In genomic region chr11:33060271-33060670, GRCh38 we compare ENCODE assay signal across 17 cellular contexts. TPM values are rescaled to one million over a fixed set of nuclear protein-coding genes. Genes with fewer than 3 reads are reported as not detected.
A peak's percentile ranks its signal among the peaks of the same experiment; 100 is the strongest.
DNase-seq lines count a peak whose midpoint lies in the region; ATAC-seq and TF ChIP-seq lines count a peak whose summit lies in the region.
"Had no signal": no experiment of that assay in that cellular context is flagged by ENCODE, and none has a peak within 500 bp of the region (broad histone marks: within the 10 kb centered on the region; RNA-seq: fewer than 3 reads in every experiment).

No MANE protein-coding gene starts in this region.

- no peak overlapping the region for H2AK5ac ChIP-seq in H9 (ENCODE audit: insufficient read length, low read length)

- no peaks in the 10 kb centered on the region for H4K20me1 ChIP-seq in H9 (ENCODE audit: control insufficient read depth, insufficient read depth, insufficient read length)

- no peak overlapping the region for H2BK15ac ChIP-seq in H9 (ENCODE audit: low read depth, low read length)

- H3K9ac ChIP-seq in H9 (ENCODE audit: extremely low read depth, insufficient read length, low read length): no peak overlapping the region
- no peak overlapping the region for H3K9ac ChIP-seq in mucosa of rectum (ENCODE audit: low read depth in 1 of 2, low read length in 2 of 2)

- H3K27me3 Mint-ChIP-seq in H9 (ENCODE audit: low read depth) (no peaks in the 10 kb centered on the region), WTC11 (ENCODE audit: low read depth) (no peaks in the 10 kb centered on the region)
- H3K27me3 Mint-ChIP-seq: activated CD4-positive, alpha-beta T cell treated with anti-CD3 and anti-CD28 coated beads, Interleukin-2, amount 10 ng/mL, durations not matched to agents 24 days and 14 days had no signal

- WGBS in H9 (ENCODE audit: extremely low coverage, insufficient read length, low lambda C conversion rate): no CpG with 5 or more reads among the region's 3 CpGs

- H3K18ac ChIP-seq in H9 (ENCODE audit: insufficient read length, low read depth, low read length): no peak overlapping the region

- H3K9me3 ChIP-seq in A673 (ENCODE audit: low read depth, low read length, poor library complexity, severe bottlenecking) (no peaks in the 10 kb centered on the region), H9 (ENCODE audit: control insufficient read depth, low read depth, low read length) (no peaks in the 10 kb centered on the region), mucosa of rectum (ENCODE audit: control insufficient read depth in 2 of 2, low read length in 2 of 2) (no peaks in the 10 kb centered on the region), gastrocnemius medialis (no peaks in the 10 kb centered on the region), upper lobe of right lung (no peaks in the 10 kb centered on the region)
- H3K9me3 ChIP-seq: lower lobe of right lung, neutrophil, testis had no signal

- H3K27ac ChIP-seq in A673 (ENCODE audit: low read depth, low read length, poor library complexity, severe bottlenecking) (peak overlapping the region; percentile 39), H9 (ENCODE audit: insufficient read length, low read depth, low read length) (no peak overlapping the region), mucosa of rectum (ENCODE audit: low read depth in 2 of 2, low read length in 2 of 2) (peak overlapping the region; percentile 58 to 75), gastrocnemius medialis (no peak overlapping the region), upper lobe of right lung (no peak overlapping the region)
- H3K27ac ChIP-seq: lower lobe of right lung, neutrophil, testis had no signal

- H4K8ac ChIP-seq in H9 (replicated peaks; ENCODE audit: insufficient read length, low read depth, low read length): no peak overlapping the region

- H3T11ph ChIP-seq in H9 (ENCODE audit: low read length): no peak overlapping the region

- CTCF ChIA-PET in A673 (lab: Charles Lee) (interaction anchor here (0.5 to 0.8 kb wide), 2 partner anchors 18 to 35 kb away, joined by 3 to 4 read pairs; no protein-coding TSS in a partner anchor), WTC11 (lab: Charles Lee) (interaction anchor here (0.7 to 1.1 kb wide), 3 partner anchors 21 to 251 kb away, joined by 3 read pairs; partner anchors contain the start of gene DEPDC7)

- POLR2A ChIA-PET in A673 (lab: Charles Lee; ENCODE audit: low non-redundant PET): no interaction called here
- POLR2A ChIA-PET in WTC11 (lab: Charles Lee): interaction anchor here (0.6 kb wide), 1 partner anchor 45 kb away, joined by 4 read pairs; no protein-coding TSS in a partner anchor

- H3K36me3 ChIP-seq in A673 (ENCODE audit: insufficient read depth, low read length, poor library complexity, severe bottlenecking): no peaks in the 10 kb centered on the region
- peaks cover 15 to 28% of the 10 kb centered on the region in 2 donors for H3K36me3 ChIP-seq in mucosa of rectum (ENCODE audit: control insufficient read depth in 2 of 2, insufficient read depth in 2 of 2, low read length in 2 of 2)
- H3K36me3 ChIP-seq in gastrocnemius medialis: peaks cover 0 to 39% of the 10 kb centered on the region in 2 donors
- H3K36me3 ChIP-seq in upper lobe of right lung: peaks cover 65% of the 10 kb centered on the region

- no peak for DNase-seq in A673 (ENCODE audit: low spot score)
- no peak for DNase-seq in H9
- DNase-seq in WTC11 (ENCODE audit: low spot score): no peak
- no peak for DNase-seq in gastrocnemius medialis
- no peak for DNase-seq in activated CD4-positive, alpha-beta T cell treated with anti-CD3 and anti-CD28 coated beads, Interleukin-2, amount 50 U/mL, for 4 hours
- DNase-seq in upper lobe of right lung: no peak
- DNase-seq in activated CD4-positive, CD25-positive, alpha-beta regulatory T cell (lab: John Stamatoyannopoulos, UW): no peak
- DNase-seq: activated CD4-positive, alpha-beta T cell treated with anti-CD3 and anti-CD28 coated beads, Interleukin-2, amount 10 ng/mL, durations not matched to agents 24 days and 14 days; amygdala; DMS153; lower lobe of right lung; stimulated activated CD4-positive, alpha-beta T cell treated with anti-CD3 and anti-CD28 coated beads, Interleukin-12 subunit alpha, Interleukin-12 subunit beta, amount 100 ng/mL, for 4 hours; T-helper 2 cell; testis had no signal

- no peak overlapping the region; the same call in 1 of the 2 replicates for H3K14ac ChIP-seq in H9 (ENCODE audit: insufficient read depth, low read length)

- H2BK12ac ChIP-seq in H9 (ENCODE audit: insufficient read length, low read depth, low read length): no peak overlapping the region

- H4K5ac ChIP-seq in H9 (ENCODE audit: insufficient read length, low read depth, low read length): no peak overlapping the region

- BruUV-seq in A673 (replicated peaks; lab: Mats Ljungman, UMichigan): no TSS peak

- no peak overlapping the region for H2BK120ac ChIP-seq in H9 (ENCODE audit: low read depth, low read length, poor library complexity, severe bottlenecking)

- H3K4me3 ChIP-seq in A673 (ENCODE audit: low read depth, low read length, poor library complexity, severe bottlenecking): no peak overlapping the region
- H3K4me3 ChIP-seq in mucosa of rectum (ENCODE audit: low read length in 2 of 2): no peak overlapping the region
- no peak overlapping the region for H3K4me3 ChIP-seq in gastrocnemius medialis
- no peak overlapping the region for H3K4me3 ChIP-seq in upper lobe of right lung
- H3K4me3 ChIP-seq: lower lobe of right lung, testis had no signal

- H3K4me1 ChIP-seq in A673 (ENCODE audit: insufficient read depth, low read length, poor library complexity, severe bottlenecking): peaks cover 79% of the 10 kb centered on the region
- H3K4me1 ChIP-seq in H9 (ENCODE audit: insufficient read depth, low read length): no peaks in the 10 kb centered on the region; the same call in 1 of the 2 replicates
- H3K4me1 ChIP-seq in mucosa of rectum (ENCODE audit: control insufficient read depth in 2 of 2, insufficient read depth in 2 of 2, low read length in 2 of 2): peaks cover 7 to 12% of the 10 kb centered on the region in 2 donors
- H3K4me1 ChIP-seq in gastrocnemius medialis: peaks cover 0 to 6% of the 10 kb centered on the region in 2 donors
- H3K4me1 ChIP-seq in upper lobe of right lung: no peaks in the 10 kb centered on the region
- H3K4me1 ChIP-seq: testis had no signal

- no peak overlapping the region for H2AFZ ChIP-seq in H9 (ENCODE audit: low read length)

- intact Hi-C loops in A673 (cut with micrococcal nuclease; ENCODE audit: unreplicated experiment): no loop called here
- intact Hi-C loops in gastrocnemius medialis (cut with DNase I; ENCODE audit: low total_unique reads): no loop called here
- intact Hi-C loops in upper lobe of right lung (cut with DNase I): loop anchor here (5.0 kb wide), 1 partner anchor 98 kb away; no protein-coding TSS in a partner anchor

- no peaks in the 10 kb centered on the region for H3K23me2 ChIP-seq in H9 (ENCODE audit: insufficient read length, low read depth, low read length, poor library complexity, severe bottlenecking)

- no peak overlapping the region for H3K56ac ChIP-seq in H9 (ENCODE audit: insufficient read length, low read depth, low read length)

- ATAC-seq in WTC11: no peak
- no peak for ATAC-seq in gastrocnemius medialis
- ATAC-seq in upper lobe of right lung: no peak
- ATAC-seq: lower lobe of right lung had no signal

- no peaks in the 10 kb centered on the region for H3K79me2 ChIP-seq in H9 (ENCODE audit: insufficient read depth, low read length)

- H3K27ac Mint-ChIP-seq in H9 (peak overlapping the region in 2 of 3 experiments; percentile 44 to 90; a peak in 4 of 7 replicates), WTC11 (peak overlapping the region; percentile 66)
- H3K27ac Mint-ChIP-seq: activated CD4-positive, alpha-beta T cell treated with anti-CD3 and anti-CD28 coated beads, Interleukin-2, amount 10 ng/mL, durations not matched to agents 24 days and 14 days; activated T-helper 2 cell treated with anti-CD3 and anti-CD28 coated beads, Interferon-gamma antibody, Interleukin-2, Interleukin-4, amounts not matched to agents 10 μg/mL and 5 μg/mL and 100 μg/mL, durations not matched to agents 14 hours and 24 hours and 36 hours had no signal

- H3K4me3 Mint-ChIP-seq in H9 (no peak overlapping the region), WTC11 (no peak overlapping the region)
- H3K4me3 Mint-ChIP-seq: activated CD4-positive, alpha-beta T cell treated with anti-CD3 and anti-CD28 coated beads, Interleukin-2, amount 10 ng/mL, durations not matched to agents 24 days and 14 days had no signal

- H3K4me1 Mint-ChIP-seq in H9 (peaks cover 20 to 28% of the 10 kb centered on the region in 2 experiments), WTC11 (peaks cover 34% of the 10 kb centered on the region)

- H3K4me2 ChIP-seq in H9 (ENCODE audit: insufficient read depth, insufficient read length, low read length): no peak overlapping the region

- in situ Hi-C loops in gastrocnemius medialis (cut with MboI; ENCODE audit: low sequenced_read_pairs in 4 of 4): loop anchor here (5.0 to 10.0 kb wide), 2 partner anchors 103 to 105 kb away; no protein-coding TSS in a partner anchor

- H2BK5ac ChIP-seq in H9 (ENCODE audit: insufficient read length, low read length): no peak overlapping the region

- H3K27me3 ChIP-seq in A673 (replicated peaks; ENCODE audit: insufficient read depth, low read depth, low read length, poor library complexity) (no peaks in the 10 kb centered on the region), H9 (ENCODE audit: insufficient read depth, low read length) (no peaks in the 10 kb centered on the region), mucosa of rectum (ENCODE audit: control insufficient read depth in 2 of 2, insufficient read depth in 2 of 2, low read length in 2 of 2) (no peaks in the 10 kb centered on the region), gastrocnemius medialis (no peaks in the 10 kb centered on the region), upper lobe of right lung (no peaks in the 10 kb centered on the region)
- H3K27me3 ChIP-seq: neutrophil, testis had no signal

- H3K79me1 ChIP-seq in H9 (ENCODE audit: insufficient read depth, low read depth, low read length, poor library complexity, severe bottlenecking): no peaks in the 10 kb centered on the region

- H3K4ac ChIP-seq in H9 (ENCODE audit: low read depth, low read length): no peak overlapping the region

- H3K9me3 Mint-ChIP-seq in H9 (no peaks in the 10 kb centered on the region), WTC11 (no peaks in the 10 kb centered on the region)
- H3K9me3 Mint-ChIP-seq: activated CD4-positive, alpha-beta T cell treated with anti-CD3 and anti-CD28 coated beads, Interleukin-2, amount 10 ng/mL, durations not matched to agents 24 days and 14 days; activated T-helper 2 cell treated with anti-CD3 and anti-CD28 coated beads, Interferon-gamma antibody, Interleukin-2, Interleukin-4, amounts not matched to agents 10 μg/mL and 5 μg/mL and 100 μg/mL, durations not matched to agents 14 hours and 24 hours and 36 hours had no signal

- TF ChIP-seq CTCF in A673 (conservative IDR thresholded peaks at IDR 0.05; ENCODE audit: low read depth, low read length) (no peak), H9 (conservative IDR thresholded peaks at IDR 0.05) (no peak), WTC11 (IDR thresholded peaks at IDR 0.05) (no peak), gastrocnemius medialis (IDR thresholded peaks at IDR 0.05 in 4 of 5, conservative IDR thresholded peaks at IDR 0.05 in 1 of 5) (no peak), upper lobe of right lung (IDR thresholded peaks at IDR 0.05) (no peak)

- H3K23ac ChIP-seq in H9 (ENCODE audit: insufficient read length, low read depth, low read length): no peak overlapping the region

- H2BK20ac ChIP-seq in H9 (ENCODE audit: low read depth, low read length, poor library complexity, severe bottlenecking): no peak overlapping the region

- TF ChIP-seq POLR2A in gastrocnemius medialis (IDR thresholded peaks at IDR 0.05): no peak

- H4K91ac ChIP-seq in H9 (ENCODE audit: insufficient read length, low read depth, low read length): no peak overlapping the region

- H3K36me3 Mint-ChIP-seq in H9 (ENCODE audit: insufficient read depth in 1 of 3, low read depth in 3 of 3): peaks cover 17 to 63% (median 45%) of the 10 kb centered on the region in 3 experiments; a peak in 6 of 7 replicates
- H3K36me3 Mint-ChIP-seq in WTC11: peaks cover 35% of the 10 kb centered on the region

RNA-seq across cellular contexts. Expression of gene TCP11L1, which starts 20.9 kb away (rescaled TPM):
- total RNA-seq in A673 (2021): 43.7 and 44.5 TPM in 2 replicates
- 20.0 and 20.3 TPM in 2 replicates for total RNA-seq in H9 (2021)
- 16.8 to 19.4 TPM (median 18.5 TPM) in 3 replicates for total RNA-seq in WTC11 (2021)
- total RNA-seq in gastrocnemius medialis: 10 to 100 TPM in 3 of 4 donors, 1 to 10 TPM in 1; 8.3 to 22.4 (median 19.0) TPM
- 15.7 TPM for total RNA-seq in upper lobe of right lung

RNA-seq across cellular contexts. Expression of gene DEPDC7, which starts 44.6 kb away (rescaled TPM):
- total RNA-seq in A673 (2021) (11.4 and 12.4 TPM in 2 replicates), H9 (2021) (4.4 TPM in 2 replicates), WTC11 (2021) (4.7 to 5.6 TPM (median 5.1 TPM) in 3 replicates), gastrocnemius medialis (1 to 10 TPM; 2.0 to 5.8 (median 2.8) TPM), upper lobe of right lung (0.81 TPM)

Comparison
In these comparisons a context has a peak if more than half of its experiments do, and no peak if none do; other contexts are left out.
1. H3K27ac ChIP-seq: peak in A673 (single experiment) and mucosa of rectum (2 of 2); none in H9 (single experiment), gastrocnemius medialis (0 of 4) and upper lobe of right lung (single experiment).